In the genomic region with DNA sequence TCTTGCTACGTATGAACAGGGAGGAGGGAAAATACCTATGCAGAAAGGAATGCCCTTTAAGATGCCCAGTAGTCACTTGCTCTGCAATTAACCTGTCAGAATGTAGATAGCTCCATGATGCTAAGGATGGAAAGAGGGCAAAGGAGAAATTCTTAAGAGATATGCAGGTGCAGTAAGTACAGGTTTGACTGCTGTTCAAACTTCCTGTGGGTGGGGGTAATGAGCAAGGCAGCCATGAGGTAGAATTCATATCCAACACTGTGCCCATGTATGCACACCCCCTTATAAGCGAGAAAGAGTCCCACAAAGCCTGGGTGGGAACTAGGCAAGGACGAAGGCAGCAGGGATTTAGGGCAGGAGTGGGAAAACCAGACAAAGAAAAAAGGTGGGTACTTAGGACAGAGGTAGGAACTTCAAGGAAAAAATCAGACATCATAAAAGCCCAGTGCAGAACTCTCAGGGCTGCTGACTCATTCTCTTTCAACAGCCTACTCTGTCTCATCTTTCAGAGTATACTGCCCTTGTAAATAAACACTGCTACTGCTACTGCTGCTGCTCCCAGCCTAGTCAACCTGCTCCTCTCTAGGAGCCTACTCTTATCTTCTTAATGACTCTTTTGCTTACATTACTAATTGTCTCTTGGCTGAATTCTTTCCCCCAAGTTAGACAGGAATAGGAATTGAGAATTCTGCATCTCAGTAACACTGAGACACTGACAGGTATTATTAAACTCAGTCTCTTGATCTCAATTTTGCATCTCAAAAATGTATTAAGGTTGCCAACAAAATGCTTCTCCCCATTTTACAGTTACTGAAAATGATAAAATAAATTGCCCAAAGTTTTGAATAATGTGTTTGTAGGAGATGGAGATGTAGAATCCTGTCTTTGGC, we compare ENCODE assay signal across 20 cellular contexts.
A peak's percentile ranks its signal among the peaks of the same experiment; 100 is the strongest.
DNase-seq lines count a peak whose midpoint lies in the region; ATAC-seq and TF ChIP-seq lines count a peak whose summit lies in the region.
"Had no signal": no experiment of that assay in that cellular context is flagged by ENCODE, and none has a peak within 500 bp of the region (broad histone marks: within the 10 kb centered on the region; RNA-seq: fewer than 3 reads in every experiment).

No MANE protein-coding gene starts in this region.

- TF ChIP-seq CTCF in osteoblast (IDR thresholded peaks at IDR 0.05; ENCODE audit: extremely low read depth, low read depth, low read length) = no peak

- peak; percentile 94 for DNase-seq in DMS53 (lab: John Stamatoyannopoulos, UW)
- DNase-seq in HT-29 (ENCODE audit: low spot score) = peak; percentile 90
- peak; percentile 57 for DNase-seq in SHP77 treated with DMSO at 0.1 percent for 48 hours (lab: John Stamatoyannopoulos, UW)
- peak; percentile 34 for DNase-seq in iris pigment epithelial cell (ENCODE audit: low read depth)
- DNase-seq in GM03348 (ENCODE audit: low spot score) = no peak
- DNase-seq in osteoblast (ENCODE audit: insufficient read length, low spot score, missing footprints) = no peak
- DNase-seq: activated CD4-positive, alpha-beta memory T cell treated with anti-CD3 and anti-CD28 coated beads, Interleukin-2, amount 10 ng/mL, durations not matched to agents 7 days and 5 days; activated effector memory CD4-positive, alpha-beta T cell treated with Interleukin-2 at 50 U/mL for 16 hours; GF-D8; HFFc6; KBM-7; lower lobe of right lung; NCI-H226; RPMI8226; T-helper 9 cell had no signal

- no peak overlapping the region for H2AFZ ChIP-seq in osteoblast (ENCODE audit: low read length)

- H3K4me2 ChIP-seq in osteoblast (ENCODE audit: insufficient read depth, low read length) = no peak overlapping the region
- H3K4me2 ChIP-seq: BLaER1, smooth muscle cell had no signal

- H3K9me3 ChIP-seq in osteoblast (ENCODE audit: low read depth, low read length) = no peaks in the 10 kb centered on the region
- H3K9me3 ChIP-seq: BLaER1, lower lobe of right lung, neutrophil had no signal

- no peaks in the 10 kb centered on the region for H3K4me1 ChIP-seq in osteoblast (ENCODE audit: insufficient read depth, low read length)
- H3K4me1 ChIP-seq: BLaER1, lower lobe of right lung had no signal

- no peak overlapping the region for H3K4me3 ChIP-seq in osteoblast (ENCODE audit: insufficient read depth, low read length)
- H3K4me3 ChIP-seq: BLaER1, lower lobe of right lung, smooth muscle cell had no signal

- no peak for ATAC-seq in activated CD4-positive, CD25-positive, alpha-beta regulatory T cell treated with anti-CD3 and anti-CD28 coated beads, Interleukin-2, amount 50 U/mL, for 24 hours
- ATAC-seq in HG02623 (IDR thresholded peaks at IDR 0.05; ENCODE audit: unreplicated experiment) = no peak
- ATAC-seq: lower lobe of right lung had no signal

- H3K27me3 ChIP-seq in osteoblast (ENCODE audit: insufficient read depth, low read length) = no peaks in the 10 kb centered on the region
- H3K27me3 ChIP-seq: BLaER1, neutrophil had no signal

- H4K20me1 ChIP-seq in osteoblast (ENCODE audit: insufficient read depth, low read length) = no peaks in the 10 kb centered on the region
- H4K20me1 ChIP-seq: BLaER1 had no signal

- H3K79me2 ChIP-seq in osteoblast (ENCODE audit: insufficient read depth, low read length) = no peaks in the 10 kb centered on the region

- H3K27ac ChIP-seq in osteoblast (ENCODE audit: low read depth, low read length) = no peak overlapping the region
- H3K27ac ChIP-seq: BLaER1, lower lobe of right lung, neutrophil had no signal

- H3K36me3 ChIP-seq in osteoblast (ENCODE audit: insufficient read depth, low read length) = no peaks in the 10 kb centered on the region
- H3K36me3 ChIP-seq: BLaER1, lower lobe of right lung, neutrophil had no signal

Comparison
In these comparisons a context has a peak if more than half of its experiments do, and no peak if none do; other contexts are left out.
1. DNase-seq: peak in DMS53 (single experiment), HT-29 (single experiment), SHP77 treated with DMSO at 0.1 percent for 48 hours (single experiment) and iris pigment epithelial cell (single experiment); none in GM03348 (single experiment) and osteoblast (single experiment).